ENCODE assay signal across 8 cellular contexts in genomic region chr1:19310720-19311502, GRCh38. TPM values are rescaled to one million over a fixed set of nuclear protein-coding genes. Genes with fewer than 3 reads are reported as not detected.
A peak's percentile ranks its signal among the peaks of the same experiment; 100 is the strongest.
DNase-seq lines count a peak whose midpoint lies in the region; ATAC-seq, FAIRE-seq and TF ChIP-seq lines count a peak whose summit lies in the region.

No MANE protein-coding gene starts in this region.

- H4K5ac ChIP-seq in mesendoderm (ENCODE audit: low read length), result no peak overlapping the region

- H3K9me3 ChIP-seq in MM.1S (replicated peaks; ENCODE audit: insufficient read depth, low read length) (no peaks in the 10 kb centered on the region), vagina (no peaks in the 10 kb centered on the region)

- no peak overlapping the region for H3K23ac ChIP-seq in mesendoderm (ENCODE audit: low read length)

- WGBS in mesendoderm (ENCODE audit: extremely low coverage, insufficient coverage, low lambda C conversion rate), result no CpG with 5 or more reads among the region's 13 CpGs

- peaks cover 16% of the 10 kb centered on the region for H3K79me1 ChIP-seq in mesendoderm (ENCODE audit: low read length)

- no peaks in the 10 kb centered on the region; the same call in 1 of the 2 replicates for H3K36me3 ChIP-seq in MM.1S (replicated peaks; ENCODE audit: insufficient read depth, low read length)
- peaks cover 13% of the 10 kb centered on the region for H3K36me3 ChIP-seq in bronchial epithelial cell (ENCODE audit: control insufficient read depth, insufficient read depth, low read length)
- H3K36me3 ChIP-seq in mesendoderm (ENCODE audit: control insufficient read depth, insufficient read depth, low read length), result no peaks in the 10 kb centered on the region
- peaks cover 0 to 29% of the 10 kb centered on the region in 2 donors for H3K36me3 ChIP-seq in vagina

- H3K9ac ChIP-seq in MM.1S (ENCODE audit: low read length) (peak overlapping the region; percentile 89), mesendoderm (ENCODE audit: low read length) (peak overlapping the region; percentile 96)

- H3K27me3 ChIP-seq in MM.1S (replicated peaks; ENCODE audit: insufficient read depth, low read length), result no peaks in the 10 kb centered on the region
- no peaks in the 10 kb centered on the region for H3K27me3 ChIP-seq in bronchial epithelial cell (ENCODE audit: control insufficient read depth, insufficient read depth, low read length)
- H3K27me3 ChIP-seq in mesendoderm (ENCODE audit: insufficient read depth, low read length, poor library complexity), result no peaks in the 10 kb centered on the region
- no peaks in the 10 kb centered on the region for H3K27me3 ChIP-seq in vagina

- ATAC-seq in GM19035 (IDR thresholded peaks at IDR 0.05; ENCODE audit: unreplicated experiment) (no peak), HG03442 (IDR thresholded peaks at IDR 0.05; ENCODE audit: unreplicated experiment) (no peak), HG03139 (IDR thresholded peaks at IDR 0.05; ENCODE audit: unreplicated experiment) (no peak)

- no peak overlapping the region for H2BK15ac ChIP-seq in mesendoderm (replicated peaks; ENCODE audit: low read depth)

- peak overlapping the region; percentile 95 for H3K56ac ChIP-seq in mesendoderm (ENCODE audit: low read length)

- H2BK5ac ChIP-seq in mesendoderm (ENCODE audit: low read length), result no peak overlapping the region

- H3K4me1 ChIP-seq in MM.1S (ENCODE audit: low read length) (peaks cover 15% of the 10 kb centered on the region; the same call in 1 of the 2 replicates), mesendoderm (ENCODE audit: control insufficient read depth, low read depth, low read length) (peaks cover 5% of the 10 kb centered on the region), vagina (peaks cover 59% of the 10 kb centered on the region)

- H3K79me2 ChIP-seq in MM.1S (ENCODE audit: low read length), result peaks cover 16% of the 10 kb centered on the region
- no peaks in the 10 kb centered on the region for H3K79me2 ChIP-seq in mesendoderm (ENCODE audit: control insufficient read depth, insufficient read depth, low read length)

- no peak overlapping the region for H2AK5ac ChIP-seq in mesendoderm (ENCODE audit: low read length)

- H3K4me3 ChIP-seq in MM.1S (ENCODE audit: low read length) (peak overlapping the region; percentile 94), bronchial epithelial cell (ENCODE audit: low read depth, low read length) (peak overlapping the region; percentile 83), mesendoderm (ENCODE audit: low read length) (peak overlapping the region; percentile 73), vagina (peak overlapping the region; percentile 90 to 94)

- TF ChIP-seq POLR2A in vagina (IDR thresholded peaks at IDR 0.05), result no peak

- no peaks in the 10 kb centered on the region for H4K20me1 ChIP-seq in MM.1S (ENCODE audit: insufficient read depth, low read length)

- H3K9me2 ChIP-seq in MM.1S (replicated peaks; ENCODE audit: insufficient read depth, low read length), result no peaks in the 10 kb centered on the region

- H2BK120ac ChIP-seq in mesendoderm (ENCODE audit: low read depth, low read length), result no peak overlapping the region

- peak overlapping the region; percentile 98 for H3K4me2 ChIP-seq in MM.1S (ENCODE audit: low read depth, low read length)
- peak overlapping the region; percentile 90 for H3K4me2 ChIP-seq in mesendoderm (ENCODE audit: low read length)

- peak overlapping the region; percentile 86 for H2AFZ ChIP-seq in MM.1S (ENCODE audit: low read length)

- DNase-seq in GM03348 (ENCODE audit: low spot score) (peak; percentile 42), MM.1S (no peak), bronchial epithelial cell (ENCODE audit: low read depth) (no peak), mesendoderm (no peak), vagina (ENCODE audit: extremely low spot score in 2 of 2) (no peak)

- no peak overlapping the region for H4K8ac ChIP-seq in mesendoderm (ENCODE audit: low read depth, low read length)

- TF ChIP-seq CTCF in MM.1S (IDR thresholded peaks at IDR 0.05; ENCODE audit: low read length) (no peak), bronchial epithelial cell (IDR thresholded peaks at IDR 0.05; ENCODE audit: insufficient read depth, low read length, severe bottlenecking) (no peak), vagina (IDR thresholded peaks at IDR 0.05) (no peak)

- intact Hi-C loops in vagina (cut with DNase I), result no loop called here

- FAIRE-seq in bronchial epithelial cell (lab: Jason Lieb, UNC), result no peak

- H3K27ac ChIP-seq in MM.1S (ENCODE audit: low read length) (no peak overlapping the region), mesendoderm (ENCODE audit: low read depth, low read length) (no peak overlapping the region), vagina (peak overlapping the region; percentile 86)

- no peak overlapping the region for H3K18ac ChIP-seq in mesendoderm (ENCODE audit: low read length)

- H3F3A ChIP-seq in MM.1S (ENCODE audit: insufficient read depth, low read length), result no peaks in the 10 kb centered on the region

- no peak overlapping the region for H3K4ac ChIP-seq in mesendoderm (ENCODE audit: low read depth, low read length)

RNA-seq across cellular contexts. Expression of gene AKR7A2, which starts 1.0 kb away (rescaled TPM):
- 45.2 and 54.8 TPM in 2 replicates for total RNA-seq in bronchial epithelial cell
- polyA plus RNA-seq in mesendoderm (2013, experiment 1 of 2), result 22.1 TPM
- polyA plus RNA-seq in mesendoderm (2013, experiment 2 of 2), result 22.1 TPM
- total RNA-seq in vagina, result 63.8 TPM

RNA-seq across cellular contexts. Expression of gene SLC66A1, which starts 1.2 kb away (rescaled TPM):
- total RNA-seq in bronchial epithelial cell (23.9 and 26.6 TPM in 2 replicates), vagina (21.4 TPM)
- 8.8 TPM for polyA plus RNA-seq in mesendoderm (2013, experiment 1 of 2)
- polyA plus RNA-seq in mesendoderm (2013, experiment 2 of 2), result 8.8 TPM

RNA-seq across cellular contexts. Expression of gene AKR7A3, which starts 22.3 kb away (rescaled TPM):
- total RNA-seq in bronchial epithelial cell (0.26 TPM in 2 replicates), vagina (4.2 TPM)
- polyA plus RNA-seq in mesendoderm (2013, experiment 1 of 2), result 0.34 TPM
- polyA plus RNA-seq in mesendoderm (2013, experiment 2 of 2), result 0.24 TPM

RNA-seq across cellular contexts. Expression of gene MRTO4, which starts 59.3 kb away (rescaled TPM):
- 26.0 and 55.5 TPM in 2 replicates for total RNA-seq in bronchial epithelial cell
- 77.1 TPM for polyA plus RNA-seq in mesendoderm (2013, experiment 1 of 2)
- polyA plus RNA-seq in mesendoderm (2013, experiment 2 of 2), result 77.5 TPM
- 19.2 TPM for total RNA-seq in vagina

RNA-seq across cellular contexts. Expression of gene EMC1, which starts 59.6 kb away (rescaled TPM):
- 45.8 and 60.8 TPM in 2 replicates for total RNA-seq in bronchial epithelial cell
- 42.0 TPM for polyA plus RNA-seq in mesendoderm (2013, experiment 1 of 2)
- polyA plus RNA-seq in mesendoderm (2013, experiment 2 of 2), result 43.7 TPM
- 28.0 TPM for total RNA-seq in vagina
